Comparison of ENCODE assay signal across 10 cellular contexts in the genomic region with DNA sequence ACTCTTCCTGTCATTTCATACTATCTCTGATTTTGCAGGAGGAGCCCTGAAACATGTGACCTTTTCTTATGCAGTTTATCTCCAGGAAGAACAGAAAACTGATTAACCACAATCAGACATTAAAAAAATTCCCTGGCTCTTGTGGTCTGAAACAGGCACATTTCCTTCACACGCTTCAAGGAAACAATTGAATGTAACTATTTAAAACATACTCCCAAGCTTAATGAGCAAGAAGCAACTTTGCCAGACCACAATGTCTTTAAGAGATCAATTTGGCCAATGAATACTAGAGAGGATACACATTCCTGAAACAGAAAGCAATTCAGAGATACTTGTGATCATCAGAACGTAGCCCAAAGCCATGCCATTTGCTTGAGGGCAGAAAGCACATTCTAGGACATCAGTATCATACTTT.
DNase-seq lines count a peak whose midpoint lies in the region; ATAC-seq, FAIRE-seq and TF ChIP-seq lines count a peak whose summit lies in the region.
"Had no signal": no experiment of that assay in that cellular context is flagged by ENCODE, and none has a peak within 500 bp of the region (broad histone marks: within the 10 kb centered on the region; RNA-seq: fewer than 3 reads in every experiment).

No MANE protein-coding gene starts in this region.

- no peaks in the 10 kb centered on the region for H3K9me3 ChIP-seq in SJCRH30 (replicated peaks)

- no peak overlapping the region for H3K27ac Mint-ChIP-seq in glutamatergic neuron (ENCODE audit: unreplicated experiment)

- H3K4me1 Mint-ChIP-seq in glutamatergic neuron (ENCODE audit: low read depth, unreplicated experiment), result peaks cover 18% of the 10 kb centered on the region

- no peak overlapping the region for H3K27ac ChIP-seq in SJCRH30
- H3K27ac ChIP-seq: VCaP had no signal

- peak; percentile 99 for FAIRE-seq in RCC 7860 (lab: Jason Lieb, UNC)

- ATAC-seq in GM19455 (IDR thresholded peaks at IDR 0.05; ENCODE audit: unreplicated experiment) (peak; percentile 41), GM18519 (IDR thresholded peaks at IDR 0.05; ENCODE audit: low FRiP score, unreplicated experiment) (no peak)

- no peaks in the 10 kb centered on the region for H3K36me3 Mint-ChIP-seq in glutamatergic neuron (ENCODE audit: unreplicated experiment)

- DNase-seq in AG09309 (ENCODE audit: low read depth), result peak; percentile 64
- DNase-seq in RCC 7860 (ENCODE audit: low spot score), result peak; percentile 96
- DNase-seq in foreskin fibroblast, result peak; percentile 57 to 79
- DNase-seq in SJCRH30, result no peak
- no peak for DNase-seq in SIG-M5 treated with dmso at 0.1 percent for 504 hours (lab: John Stamatoyannopoulos, UW; ENCODE audit: unreplicated experiment)
- no peak for DNase-seq in glutamatergic neuron

- peaks cover 10% of the 10 kb centered on the region for H3K27me3 Mint-ChIP-seq in glutamatergic neuron (ENCODE audit: unreplicated experiment)

- peaks cover 4% of the 10 kb centered on the region for H3K9me3 Mint-ChIP-seq in glutamatergic neuron (ENCODE audit: unreplicated experiment)

- H3K36me3 ChIP-seq in SJCRH30, result no peaks in the 10 kb centered on the region

- no peak overlapping the region for H3K4me3 Mint-ChIP-seq in glutamatergic neuron (ENCODE audit: unreplicated experiment)

- TF ChIP-seq CTCF in AG09309 (IDR thresholded peaks at IDR 0.05; ENCODE audit: control insufficient read depth, insufficient read depth, low read depth, low read length, missing control alignments) (no peak), foreskin fibroblast (IDR thresholded peaks at IDR 0.05; ENCODE audit: low read depth, low read length) (no peak), glutamatergic neuron (IDR thresholded peaks at IDR 0.05; ENCODE audit: partially characterized antibody, unreplicated experiment) (no peak)

- H3K4me3 ChIP-seq in AG09309 (ENCODE audit: control insufficient read depth, low read depth, low read length) (no peak overlapping the region), foreskin fibroblast (ENCODE audit: low read depth in 1 of 2, low read length in 2 of 2) (peak overlapping the region in 1 of 2 donors; percentile 3), SJCRH30 (no peak overlapping the region)
- H3K4me3 ChIP-seq: lung had no signal

- 0 out of 2 replicates have a peak, but pooled peaks cover 6% of the 10 kb centered on the region for H3K4me1 ChIP-seq in SJCRH30

- no peaks in the 10 kb centered on the region for H3K27me3 ChIP-seq in SJCRH30

Comparison
In these comparisons a context has a peak if more than half of its experiments do, and no peak if none do; other contexts are left out.
1. DNase-seq: peak in AG09309 (single experiment), RCC 7860 (single experiment) and foreskin fibroblast (2 of 2); none in SJCRH30 (0 of 2), SIG-M5 treated with dmso at 0.1 percent for 504 hours (single experiment) and glutamatergic neuron (single experiment).